In the genomic region with DNA sequence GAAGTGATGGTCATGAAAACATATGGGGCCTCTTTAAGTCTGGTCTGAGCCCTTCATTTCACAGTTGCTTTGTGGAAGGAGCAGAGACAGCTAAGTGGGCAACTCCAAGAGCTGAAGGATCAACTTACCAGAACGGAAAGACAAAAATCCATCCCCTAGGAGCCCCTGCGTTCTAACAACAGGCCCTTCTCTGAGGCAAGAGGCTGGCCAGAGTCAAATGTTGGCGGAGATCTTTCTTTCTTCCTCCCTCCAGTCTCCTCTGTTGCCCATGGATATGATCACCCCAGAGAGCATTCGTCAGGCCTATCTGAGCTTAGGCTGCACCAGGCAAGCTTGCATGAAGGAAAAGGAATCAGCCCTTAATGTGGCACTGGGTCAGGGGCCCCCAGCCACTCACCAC, we compare ENCODE assay signal across 23 cellular contexts.
"Had no signal": no experiment of that assay in that cellular context is flagged by ENCODE, and none has a peak within 500 bp of the region (broad histone marks: within the 10 kb centered on the region; RNA-seq: fewer than 3 reads in every experiment).

No MANE protein-coding gene starts in this region.

- H3K4me3 ChIP-seq: Peyer's patch, SJSA1 had no signal

- H3K27ac ChIP-seq: KMS-11, Peyer's patch, RWPE1, SJSA1 had no signal

- H3K36me3 Mint-ChIP-seq: activated naive CD4-positive, alpha-beta T cell treated with anti-CD3 and anti-CD28 coated beads, Interleukin-2, amount 50 U/mL, for 24 hours had no signal

- DNase-seq: activated CD4-positive, alpha-beta T cell treated with anti-CD3 and anti-CD28 coated beads for 4 hours; activated CD8-positive, alpha-beta T cell treated with anti-CD3 and anti-CD28 coated beads for 36 hours; activated effector memory CD4-positive, alpha-beta T cell treated with Interleukin-2 at 50 U/mL for 16 hours; activated naive CD4-positive, alpha-beta T cell; activated T-cell treated with anti-CD3 and anti-CD28 coated beads, Interleukin-2, amount 50 U/mL, for 24 hours; aorta; NCI-H1092; NCI-H1417 treated with DMSO at 0.1 percent for 48 hours; NCI-H1694; NCI-H2029; NCI-H2107; NCI-H2171 treated with DMSO at 0.1 percent for 48 hours; NCI-H226; NCI-H510A; NCI-H526 treated with DMSO at 0.1 percent for 48 hours; Peyer's patch; Right ventricle myocardium superior had no signal

- H3K4me1 ChIP-seq: Peyer's patch, SJSA1 had no signal

- H3K9me3 ChIP-seq: Peyer's patch, SJSA1 had no signal

- H3K4me3 Mint-ChIP-seq: activated CD8-positive, alpha-beta T cell treated with anti-CD3 and anti-CD28 coated beads for 36 hours; activated naive CD4-positive, alpha-beta T cell treated with anti-CD3 and anti-CD28 coated beads, Interleukin-2, amount 50 U/mL, for 24 hours; activated T-cell treated with anti-CD3 and anti-CD28 coated beads, Interleukin-2, amount 50 U/mL, for 24 hours; activated T-helper 1 cell treated with anti-CD3 and anti-CD28 coated beads, Interleukin-12 subunit alpha, Interleukin-12 subunit beta, Interleukin-2, Interleukin-4 antibody, amounts not matched to agents 30 ng/mL and 10 ng/mL and 1 ng/mL, durations not matched to agents 14 hours and 24 hours and 36 hours; T-helper 1 cell treated with Interleukin-12 subunit alpha and Interleukin-12 subunit beta and Interleukin-4 antibody, amounts not matched to agents 30 μg/mL and 1 μg/mL, for 36 hours had no signal

- H3K36me3 ChIP-seq: Peyer's patch, SJSA1 had no signal

- H3K27me3 ChIP-seq: Peyer's patch, SJSA1 had no signal

- H3K9me3 Mint-ChIP-seq: activated CD8-positive, alpha-beta T cell treated with anti-CD3 and anti-CD28 coated beads for 36 hours; activated naive CD4-positive, alpha-beta T cell treated with anti-CD3 and anti-CD28 coated beads, Interleukin-2, amount 50 U/mL, for 24 hours; activated T-cell treated with anti-CD3 and anti-CD28 coated beads, Interleukin-2, amount 50 U/mL, for 24 hours; activated T-helper 1 cell treated with anti-CD3 and anti-CD28 coated beads, Interleukin-12 subunit alpha, Interleukin-12 subunit beta, Interleukin-2, Interleukin-4 antibody, amounts not matched to agents 30 ng/mL and 10 ng/mL and 1 ng/mL, durations not matched to agents 14 hours and 24 hours and 36 hours; T-helper 1 cell treated with Interleukin-12 subunit alpha and Interleukin-12 subunit beta and Interleukin-4 antibody, amounts not matched to agents 30 μg/mL and 1 μg/mL, for 36 hours had no signal

- H3K27ac Mint-ChIP-seq: activated CD8-positive, alpha-beta T cell treated with anti-CD3 and anti-CD28 coated beads for 36 hours; activated naive CD4-positive, alpha-beta T cell treated with anti-CD3 and anti-CD28 coated beads, Interleukin-2, amount 50 U/mL, for 24 hours; activated T-cell treated with anti-CD3 and anti-CD28 coated beads, Interleukin-2, amount 50 U/mL, for 24 hours; activated T-helper 1 cell treated with anti-CD3 and anti-CD28 coated beads, Interleukin-12 subunit alpha, Interleukin-12 subunit beta, Interleukin-2, Interleukin-4 antibody, amounts not matched to agents 30 ng/mL and 10 ng/mL and 1 ng/mL, durations not matched to agents 14 hours and 24 hours and 36 hours; T-helper 1 cell treated with Interleukin-12 subunit alpha and Interleukin-12 subunit beta and Interleukin-4 antibody, amounts not matched to agents 30 μg/mL and 1 μg/mL, for 36 hours had no signal

- H3K27me3 Mint-ChIP-seq: activated naive CD4-positive, alpha-beta T cell treated with anti-CD3 and anti-CD28 coated beads, Interleukin-2, amount 50 U/mL, for 24 hours had no signal
